In the genomic region with DNA sequence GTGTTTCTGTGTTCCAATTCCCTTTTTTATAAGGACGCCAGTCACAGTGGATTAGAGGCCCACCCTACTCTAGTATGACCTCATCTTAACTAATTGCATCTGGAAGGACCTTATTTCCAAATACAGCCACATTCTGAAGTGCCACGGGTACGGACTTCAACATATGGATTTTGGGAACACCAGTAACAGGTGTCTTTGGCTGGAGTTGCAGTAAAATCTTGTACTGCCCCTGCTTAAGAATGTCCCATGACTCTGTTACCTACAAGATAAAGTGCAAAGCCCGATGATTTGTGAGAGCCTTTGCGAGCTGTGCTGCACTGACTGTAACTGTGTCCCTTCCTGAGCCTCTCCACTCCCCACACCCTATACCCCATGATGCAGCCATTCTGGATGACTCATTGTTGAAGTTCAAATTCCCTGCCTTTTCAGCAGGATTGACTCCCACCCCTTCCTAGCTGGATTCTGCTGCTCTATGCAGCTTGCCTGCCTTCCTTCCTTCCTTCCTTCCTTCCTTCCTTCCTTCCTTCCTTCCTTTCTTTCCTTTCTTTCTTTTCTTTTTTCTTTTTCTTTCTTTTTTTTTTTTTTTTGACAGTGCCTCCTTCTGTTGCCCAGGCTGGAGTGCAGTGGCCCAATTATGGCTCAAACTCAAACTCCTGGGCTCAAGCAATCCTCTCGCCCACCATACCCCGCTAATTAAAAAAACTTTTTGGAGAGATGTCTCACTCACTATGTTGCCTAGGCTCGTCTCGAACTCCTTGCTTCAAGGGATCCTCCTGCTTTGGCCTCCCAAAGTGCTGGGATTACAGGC, we compare ENCODE assay signal across 9 cellular contexts. TPM values are rescaled to one million over a fixed set of nuclear protein-coding genes. Genes with fewer than 3 reads are reported as not detected.
DNase-seq lines count a peak whose midpoint lies in the region; ATAC-seq and TF ChIP-seq lines count a peak whose summit lies in the region.
"Had no signal": no experiment of that assay in that cellular context is flagged by ENCODE, and none has a peak within 500 bp of the region (broad histone marks: within the 10 kb centered on the region; RNA-seq: fewer than 3 reads in every experiment).

No MANE protein-coding gene starts in this region.

- intact Hi-C loops in esophagus squamous epithelium (cut with DNase I): no loop called here

- H3K4me1 ChIP-seq in Peyer's patch: peaks cover 0 to 39% (median 25%) of the 10 kb centered on the region in 4 donors
- peaks cover 25 to 50% (median 29%) of the 10 kb centered on the region in 3 donors for H3K4me1 ChIP-seq in esophagus squamous epithelium

- TF ChIP-seq POLR2A in Peyer's patch (IDR thresholded peaks at IDR 0.05) (no peak), esophagus squamous epithelium (IDR thresholded peaks at IDR 0.05) (no peak)

- 63 to 68% methylated on average over 8 to 9 of the region's 9 CpGs for WGBS in esophagus squamous epithelium, 2 donors

- H3K9me3 ChIP-seq in Peyer's patch (no peaks in the 10 kb centered on the region), esophagus squamous epithelium (no peaks in the 10 kb centered on the region)

- H3K27me3 ChIP-seq in Peyer's patch (peaks cover 0 to 14% of the 10 kb centered on the region in 2 donors), esophagus squamous epithelium (peaks cover 0 to 68% (median 6%) of the 10 kb centered on the region in 4 donors)

- H3K4me3 ChIP-seq in GM12864 (ENCODE audit: low read depth, low read length) (peak overlapping the region; percentile 58), Peyer's patch (peak overlapping the region; percentile 48 to 64 (median 60)), esophagus squamous epithelium (peak overlapping the region; percentile 30 to 70 (median 45))

- in situ Hi-C loops in GM13977 (cut with MboI; ENCODE audit: low pct_unique_long_range_greater_than_20kb, low sequenced_read_pairs, unreplicated experiment): no loop called here

- DNase-seq in GM12864 (ENCODE audit: low read depth) (no peak), Peyer's patch (no peak), esophagus squamous epithelium (lab: John Stamatoyannopoulos, UW) (no peak), putamen (ENCODE audit: low spot score) (peak; percentile 58), NCI-H2196 treated with DMSO at 0.1 percent for 48 hours (lab: John Stamatoyannopoulos, UW; ENCODE audit: unreplicated experiment) (no peak), GM13977 (ENCODE audit: low spot score) (no peak), SW 1271 (lab: John Stamatoyannopoulos, UW) (no peak)

- H3K27ac ChIP-seq in Peyer's patch (peak overlapping the region; percentile 70 to 88 (median 85)), esophagus squamous epithelium (peak overlapping the region in 2 of 4 donors; percentile 74 to 78)

- no peak for ATAC-seq in HG03460 (IDR thresholded peaks at IDR 0.05; ENCODE audit: unreplicated experiment)

- TF ChIP-seq CTCF in GM12864 (IDR thresholded peaks at IDR 0.05; ENCODE audit: low read depth, low read length, missing control alignments) (no peak), Peyer's patch (IDR thresholded peaks at IDR 0.05) (no peak), esophagus squamous epithelium (IDR thresholded peaks at IDR 0.05) (no peak), GM13977 (IDR thresholded peaks at IDR 0.05; ENCODE audit: extremely low read depth, insufficient read depth, missing control alignments) (no peak)

- H3K36me3 ChIP-seq in Peyer's patch (no peaks in the 10 kb centered on the region), esophagus squamous epithelium (no peaks in the 10 kb centered on the region)

RNA-seq across cellular contexts. Expression of gene HCRT, which starts 2.1 kb away (rescaled TPM):
- total RNA-seq in Peyer's patch (not detected), esophagus squamous epithelium (not detected)
- total RNA-seq: T-helper 1 cell treated with Interleukin-12 subunit alpha and Interleukin-12 subunit beta and Interleukin-4 antibody, amounts not matched to agents 30 ng/mL and 1 ng/mL, for 36 hours had no signal

RNA-seq across cellular contexts. Expression of gene KCNH4, which starts 2.2 kb away (rescaled TPM):
- under 1 TPM in 2 of 4 donors, not detected in 2; 0.47 to 0.80 TPM for total RNA-seq in Peyer's patch
- under 1 TPM in 2 of 4 donors, not detected in 2; under 0.01 to 0.09 TPM for total RNA-seq in esophagus squamous epithelium

RNA-seq across cellular contexts. Expression of gene GHDC, which starts 11.2 kb away (rescaled TPM):
- total RNA-seq in Peyer's patch (10 to 100 TPM; 13.2 to 71.4 (median 44.3) TPM), esophagus squamous epithelium (10 to 100 TPM in 2 of 4 donors, 1 to 10 TPM in 2; 5.5 to 22.0 (median 13.1) TPM)

RNA-seq across cellular contexts. Expression of gene RAB5C, which starts 28.3 kb away (rescaled TPM):
- 100 to 1,000 TPM in 2 of 4 donors, 10 to 100 TPM in 2; 80.9 to 153 (median 116) TPM for total RNA-seq in Peyer's patch
- total RNA-seq in esophagus squamous epithelium: 100 to 1,000 TPM in 1 of 4 donors, 10 to 100 TPM in 3; 68.5 to 107 (median 78.6) TPM
